ENCODE assay signal across 19 cellular contexts in the genomic region with DNA sequence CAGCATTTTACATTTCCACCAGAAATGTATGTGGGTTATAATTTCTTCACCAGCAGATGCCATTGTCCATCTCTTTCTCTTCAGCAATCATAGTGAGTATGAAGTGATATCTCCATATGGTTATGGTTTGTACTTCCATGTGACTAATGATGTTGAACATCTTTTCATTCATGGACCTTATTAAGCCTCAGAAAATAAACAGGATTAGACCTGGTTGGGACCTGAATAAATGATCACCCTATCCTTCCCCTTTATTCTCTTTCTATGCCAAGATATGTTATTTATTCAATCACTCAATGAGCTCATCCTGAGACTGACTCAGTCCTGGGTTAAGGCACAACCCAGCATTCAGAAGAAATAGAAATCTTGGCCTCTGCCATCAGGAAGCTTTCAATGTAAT.
DNase-seq lines count a peak whose midpoint lies in the region; ATAC-seq, FAIRE-seq and TF ChIP-seq lines count a peak whose summit lies in the region.
"Had no signal": no experiment of that assay in that cellular context is flagged by ENCODE, and none has a peak within 500 bp of the region (broad histone marks: within the 10 kb centered on the region; RNA-seq: fewer than 3 reads in every experiment).

No MANE protein-coding gene starts in this region.

- intact Hi-C loops in heart left ventricle (cut with DNase I): no loop called here
- intact Hi-C loops in cardiac septum (cut with DNase I): no loop called here
- intact Hi-C loops in vagina (cut with DNase I): no loop called here

- H3K36me3 ChIP-seq in heart left ventricle (peaks cover 0 to 25% (median 5%) of the 10 kb centered on the region in 9 donors), bronchial epithelial cell (ENCODE audit: control insufficient read depth, insufficient read depth, low read length) (no peaks in the 10 kb centered on the region), vagina (peaks cover 0 to 14% of the 10 kb centered on the region in 2 donors)
- H3K36me3 ChIP-seq: HAP-1, prostate gland had no signal

- TF ChIP-seq POLR2A in heart left ventricle (IDR thresholded peaks at IDR 0.05) (no peak), vagina (IDR thresholded peaks at IDR 0.05) (no peak)

- H3K9me3 ChIP-seq in heart left ventricle (no peaks in the 10 kb centered on the region), vagina (no peaks in the 10 kb centered on the region)
- H3K9me3 ChIP-seq: Caco-2, HAP-1, prostate gland, suprapubic skin had no signal

- peak overlapping the region in 8 of 12 donors; percentile 4 to 64 (median 24) for H3K27ac ChIP-seq in heart left ventricle
- H3K27ac ChIP-seq in vagina: peak overlapping the region; percentile 66
- H3K27ac ChIP-seq: PC-9, prostate gland, suprapubic skin, VCaP had no signal

- H3K27me3 ChIP-seq in heart left ventricle: no peaks in the 10 kb centered on the region
- no peaks in the 10 kb centered on the region for H3K27me3 ChIP-seq in bronchial epithelial cell (ENCODE audit: control insufficient read depth, insufficient read depth, low read length)
- H3K27me3 ChIP-seq in vagina: no peaks in the 10 kb centered on the region
- H3K27me3 ChIP-seq: suprapubic skin had no signal

- H3K4me3 ChIP-seq in heart left ventricle (no peak overlapping the region), bronchial epithelial cell (ENCODE audit: low read depth, low read length) (no peak overlapping the region), vagina (no peak overlapping the region)
- H3K4me3 ChIP-seq: HAP-1, PC-9, prostate gland, suprapubic skin had no signal

- H3K4me1 ChIP-seq in heart left ventricle (peaks cover 0 to 43% (median 9%) of the 10 kb centered on the region in 12 donors), vagina (peaks cover 20% of the 10 kb centered on the region)
- H3K4me1 ChIP-seq: Caco-2, HAP-1, prostate gland had no signal

- TF ChIP-seq CTCF in heart left ventricle (IDR thresholded peaks at IDR 0.05) (no peak), bronchial epithelial cell (IDR thresholded peaks at IDR 0.05; ENCODE audit: insufficient read depth, low read length, severe bottlenecking) (no peak), vagina (IDR thresholded peaks at IDR 0.05) (no peak)

- ATAC-seq in heart left ventricle: peak in 1 of 4 donors; percentile 24
- ATAC-seq: naive thymus-derived CD4-positive, alpha-beta T cell had no signal

- DNase-seq in heart left ventricle (no peak), cardiac septum (ENCODE audit: low spot score) (no peak), bronchial epithelial cell (ENCODE audit: low read depth) (peak; percentile 55), kidney tubule cell (ENCODE audit: low spot score) (peak; percentile 53), vagina (ENCODE audit: extremely low spot score in 2 of 2) (no peak), 8988T (no peak), COR-L47 (lab: John Stamatoyannopoulos, UW) (no peak), LoVo (ENCODE audit: low spot score) (no peak)
- DNase-seq: amniotic stem cell; Caco-2; foreskin melanocyte; GDM1; naive thymus-derived CD4-positive, alpha-beta T cell; PC-9 had no signal

- FAIRE-seq in bronchial epithelial cell (lab: Jason Lieb, UNC): no peak
- FAIRE-seq: A204.1 had no signal

Comparison
In these comparisons a context has a peak if more than half of its experiments do, and no peak if none do; other contexts are left out.
1. DNase-seq: peak in bronchial epithelial cell (single experiment) and kidney tubule cell (single experiment); none in heart left ventricle (0 of 5), cardiac septum (single experiment), vagina (0 of 2), 8988T (single experiment), COR-L47 (single experiment) and LoVo (single experiment).